In the genomic region with DNA sequence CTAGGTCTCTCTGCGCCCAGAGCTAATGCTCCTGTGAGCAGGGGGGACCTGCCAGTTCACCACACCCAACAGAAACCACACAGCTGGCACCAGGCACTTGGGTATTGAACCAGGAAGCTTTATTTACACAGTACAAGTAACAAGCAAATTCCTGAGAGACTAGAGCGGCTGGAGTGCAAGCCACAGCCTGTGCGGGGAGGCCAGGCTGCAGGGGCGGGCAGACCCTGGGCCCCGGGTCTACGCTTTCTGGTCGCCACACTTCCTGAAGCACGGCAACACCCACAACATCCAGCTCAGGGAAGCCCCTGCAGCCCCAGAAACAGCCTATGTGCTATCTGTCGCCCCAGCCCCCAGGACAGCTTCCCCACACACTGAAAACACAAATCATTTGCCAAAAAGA, we compare ENCODE assay signal across 9 cellular contexts.
DNase-seq lines count a peak whose midpoint lies in the region; ATAC-seq, FAIRE-seq and TF ChIP-seq lines count a peak whose summit lies in the region.
"Had no signal": no experiment of that assay in that cellular context is flagged by ENCODE, and none has a peak within 500 bp of the region (broad histone marks: within the 10 kb centered on the region; RNA-seq: fewer than 3 reads in every experiment).

No MANE protein-coding gene starts in this region.

- no peaks in the 10 kb centered on the region for H3K79me2 ChIP-seq in HepG2 (ENCODE audit: insufficient read depth, low read length)

- 60 to 74% methylated on average over 4 to 9 of the region's 9 CpGs for WGBS in body of pancreas, 2 donors
- WGBS in heart right ventricle, 2 donors = 81 to 87% methylated on average over 9 of the region's 9 CpGs
- WGBS in HepG2 (ENCODE audit: low lambda C conversion rate) = 90% methylated on average over 2 of the region's 9 CpGs

- intact Hi-C loops in body of pancreas (cut with DNase I) (no loop called here), heart right ventricle (cut with DNase I) (loop anchor here in 2 of 10 donors (10.0 kb wide), 2 partner anchors 64 to 74 kb away; no protein-coding TSS in a partner anchor), HepG2 (cut with micrococcal nuclease; ENCODE audit: unreplicated experiment) (no loop called here)

- H3K27ac Mint-ChIP-seq in natural killer cell treated with Interleukin-12 subunit alpha and Interleukin-12 subunit beta and Interleukin-15 and Interleukin-18, amount 100 ng/mL, for 72 hours = peak overlapping the region; percentile 26 to 78
- H3K27ac Mint-ChIP-seq: activated naive CD4-positive, alpha-beta T cell treated with anti-CD3 and anti-CD28 coated beads for 36 hours had no signal

- TF ChIP-seq RAD21 in HepG2 (CRISPR knock-in tag; IDR thresholded peaks at IDR 0.05) = no peak

- H2AFZ ChIP-seq in HepG2 (ENCODE audit: low read length) = no peak overlapping the region

- CTCF ChIA-PET in GM10248 (lab: Yijun Ruan, JAX) (interaction anchor here (1.8 to 2.8 kb wide), 3 partner anchors 9 to 122 kb away, joined by 4 to 13 read pairs (median 7); no protein-coding TSS in a partner anchor), HepG2 (lab: Yijun Ruan, JAX; ENCODE audit: low intra/inter-chr PET ratio, low total read pairs) (no interaction called here)

- H3K4me1 Mint-ChIP-seq in natural killer cell treated with Interleukin-12 subunit alpha and Interleukin-12 subunit beta and Interleukin-15 and Interleukin-18, amount 100 ng/mL, for 72 hours (ENCODE audit: low read depth in 2 of 2) = peaks cover 31 to 36% of the 10 kb centered on the region in 2 donors

- H3K36me3 ChIP-seq in body of pancreas (replicated peaks in 1 of 2; ENCODE audit: insufficient read depth in 1 of 2, low read depth in 2 of 2) (no peaks in the 10 kb centered on the region), heart right ventricle (peaks cover 0 to 43% (median 0%) of the 10 kb centered on the region in 9 donors), HepG2 (replicated peaks in 1 of 2; ENCODE audit: control insufficient read depth in 1 of 2, insufficient read depth in 2 of 2, low read length in 2 of 2) (peaks cover 10 to 17% of the 10 kb centered on the region in 2 experiments; a peak in 4 of 5 replicates)

- H3K27me3 Mint-ChIP-seq in natural killer cell treated with Interleukin-12 subunit alpha and Interleukin-12 subunit beta and Interleukin-15 and Interleukin-18, amount 100 ng/mL, for 72 hours = no peaks in the 10 kb centered on the region

- H3K9me3 ChIP-seq in body of pancreas (no peaks in the 10 kb centered on the region), heart right ventricle (no peaks in the 10 kb centered on the region), HepG2 (ENCODE audit: low read length) (no peaks in the 10 kb centered on the region)

- H3K36me3 Mint-ChIP-seq in natural killer cell treated with Interleukin-12 subunit alpha and Interleukin-12 subunit beta and Interleukin-15 and Interleukin-18, amount 100 ng/mL, for 72 hours = no peaks in the 10 kb centered on the region

- TF ChIP-seq POLR2A in body of pancreas (IDR thresholded peaks at IDR 0.05) (no peak), HepG2 (IDR thresholded peaks at IDR 0.05; ENCODE audit: insufficient read depth in 1 of 2, low read depth in 2 of 2, low read length in 2 of 2) (no peak)

- no peaks in the 10 kb centered on the region for H3K27me3 ChIP-seq in body of pancreas
- H3K27me3 ChIP-seq in heart right ventricle = no peaks in the 10 kb centered on the region
- no peaks in the 10 kb centered on the region for H3K27me3 ChIP-seq in HepG2 (ENCODE audit: control insufficient read depth in 1 of 2, insufficient read depth in 2 of 2, low read length in 2 of 2)

- DNase-seq in GM10248 (ENCODE audit: extremely low spot score) (peak; percentile 52), body of pancreas (peak in 2 of 4 donors; percentile 45 to 59), retina (no peak), heart right ventricle (no peak), iPS-NIHi11 (ENCODE audit: low spot score) (no peak), HepG2 (ENCODE audit: low spot score) (no peak)
- no peak for DNase-seq in natural killer cell treated with Interleukin-12 subunit alpha and Interleukin-12 subunit beta and Interleukin-15 and Interleukin-18, amount 100 ng/mL, for 72 hours (ENCODE audit: low spot score)
- DNase-seq: activated naive CD4-positive, alpha-beta T cell treated with anti-CD3 and anti-CD28 coated beads for 36 hours had no signal

- no peak overlapping the region for H3K9ac ChIP-seq in HepG2 (ENCODE audit: insufficient read depth, low read depth, low read length)

- no peak for FAIRE-seq in HepG2 (lab: Jason Lieb, UNC)

- no peaks in the 10 kb centered on the region for H3K9me3 Mint-ChIP-seq in natural killer cell treated with Interleukin-12 subunit alpha and Interleukin-12 subunit beta and Interleukin-15 and Interleukin-18, amount 100 ng/mL, for 72 hours
- H3K9me3 Mint-ChIP-seq: activated naive CD4-positive, alpha-beta T cell treated with anti-CD3 and anti-CD28 coated beads for 36 hours had no signal

- H3K4me2 ChIP-seq in HepG2 (ENCODE audit: low read depth, low read length) = no peak overlapping the region

- H3K27ac ChIP-seq in body of pancreas = peak overlapping the region in 1 of 4 donors; percentile 41
- peak overlapping the region in 1 of 10 donors; percentile 58 for H3K27ac ChIP-seq in heart right ventricle
- no peak overlapping the region for H3K27ac ChIP-seq in HepG2 (ENCODE audit: extremely low read length, insufficient read depth, low read length)

- TF ChIP-seq CTCF in GM10248 (IDR thresholded peaks at IDR 0.05; ENCODE audit: control extremely low read depth, extremely low read depth, low read depth, missing control alignments) (no peak), body of pancreas (IDR thresholded peaks at IDR 0.05) (no peak), heart right ventricle (IDR thresholded peaks at IDR 0.05) (no peak), HepG2 (CRISPR knock-in tag; IDR thresholded peaks at IDR 0.05) (no peak)

- peak overlapping the region; percentile 33 for H3K4me3 Mint-ChIP-seq in natural killer cell treated with Interleukin-12 subunit alpha and Interleukin-12 subunit beta and Interleukin-15 and Interleukin-18, amount 100 ng/mL, for 72 hours
- H3K4me3 Mint-ChIP-seq: activated naive CD4-positive, alpha-beta T cell treated with anti-CD3 and anti-CD28 coated beads for 36 hours had no signal

- ATAC-seq in HG03432 (IDR thresholded peaks at IDR 0.05; ENCODE audit: unreplicated experiment) = peak; percentile 43
- ATAC-seq in body of pancreas = peak; percentile 28
- ATAC-seq in natural killer cell treated with Interleukin-12 subunit alpha and Interleukin-12 subunit beta and Interleukin-15 and Interleukin-18, amount 100 ng/mL, for 72 hours = peak; percentile 38 to 61
- no peak for ATAC-seq in heart right ventricle
- no peak for ATAC-seq in HepG2

- in situ Hi-C loops in HepG2 (cut with HindIII; ENCODE audit: extremely low pct_ligation_motif_present, low pct_unique_long_range_greater_than_20kb) = no loop called here

- H3K4me3 ChIP-seq in body of pancreas (no peak overlapping the region), heart right ventricle (no peak overlapping the region), HepG2 (replicated peaks in 1 of 3; ENCODE audit: insufficient read depth in 1 of 3, low read depth in 2 of 3, low read length in 3 of 3) (no peak overlapping the region)

- POLR2A ChIA-PET in GM10248 (lab: Yijun Ruan, JAX) = no interaction called here
- POLR2A ChIA-PET in HepG2 (lab: Yijun Ruan, JAX) = no interaction called here

- no peak for TF ChIP-seq EP300 in HepG2 (IDR thresholded peaks at IDR 0.05; ENCODE audit: low read depth in 2 of 2, low read length in 2 of 2)
- TF ChIP-seq EP300 in HepG2 (CRISPR knock-in tag; IDR thresholded peaks at IDR 0.05; ENCODE audit: borderline replicate concordance) = no peak

- H4K20me1 ChIP-seq in HepG2 (ENCODE audit: insufficient read depth, low read length) = no peaks in the 10 kb centered on the region

- H3K4me1 ChIP-seq in body of pancreas (no peaks in the 10 kb centered on the region), heart right ventricle (peaks cover 19 to 71% (median 37%) of the 10 kb centered on the region in 9 donors), HepG2 (ENCODE audit: insufficient read depth, low read length) (no peaks in the 10 kb centered on the region)

- no TSS peak for BruUV-seq in HepG2 (replicated peaks; lab: Mats Ljungman, UMichigan)

TF ChIP-seq in HepG2, 621 proteins besides CTCF, POLR2A, EP300 and RAD21:
- no peak for TF ChIP-seq ISL2 (CRISPR knock-in tag; IDR thresholded peaks at IDR 0.05)
- no peak for TF ChIP-seq ZNF225 (CRISPR knock-in tag; IDR thresholded peaks at IDR 0.05)
- TF ChIP-seq FOXJ3 (CRISPR knock-in tag; IDR thresholded peaks at IDR 0.05; ENCODE audit: borderline replicate concordance) = no peak

Comparison
In these comparisons a context has a peak if more than half of its experiments do, and no peak if none do; other contexts are left out.
1. ATAC-seq: peak in HG03432 (single experiment), body of pancreas (single experiment) and natural killer cell treated with Interleukin-12 subunit alpha and Interleukin-12 subunit beta and Interleukin-15 and Interleukin-18, amount 100 ng/mL, for 72 hours (2 of 2); none in heart right ventricle (0 of 8) and HepG2 (single experiment).